ENCODE assay signal across 34 cellular contexts in genomic region chr2:185817991-185818390, GRCh38.
"Had no signal": no experiment of that assay in that cellular context is flagged by ENCODE, and none has a peak within 500 bp of the region (broad histone marks: within the 10 kb centered on the region; RNA-seq: fewer than 3 reads in every experiment).

No MANE protein-coding gene starts in this region.

- H3K4me3 ChIP-seq: MG63 had no signal

- H3K36me3 ChIP-seq: MG63 had no signal

- H3K27me3 ChIP-seq: MG63 had no signal

- DNase-seq: Karpas-422, Kasumi-1, MG63, MM.1S, MV-4-11, NCI-H1048, NCI-H1092, NCI-H1092 treated with DMSO at 0.1 percent for 48 hours, NCI-H1105, NCI-H1105 treated with DMSO at 0.1 percent for 48 hours, NCI-H1417, NCI-H1417 treated with DMSO at 0.1 percent for 48 hours, NCI-H1436, NCI-H1436 treated with DMSO at 0.1 percent for 48 hours, NCI-H146, NCI-H1694, NCI-H1694 treated with DMSO at 0.1 percent for 48 hours, NCI-H187, NCI-H187 treated with DMSO at 0.1 percent for 48 hours, NCI-H1930, NCI-H2029, NCI-H2029 treated with DMSO at 0.1 percent for 48 hours, NCI-H2081, NCI-H2081 treated with DMSO at 0.1 percent for 48 hours, NCI-H2107, NCI-H2171, NCI-H2171 treated with DMSO at 0.1 percent for 48 hours, NCI-H2227 treated with DMSO at 0.1 percent for 48 hours, NCI-H226, NCI-H345, NCI-H446, NCI-H446 treated with DMSO at 0.1 percent for 48 hours, NCI-H510A, NCI-H510A treated with DMSO at 0.1 percent for 48 hours had no signal

- H3K9me3 ChIP-seq: MG63 had no signal
